8 cellular contexts compared by ENCODE assay signal in the genomic region with DNA sequence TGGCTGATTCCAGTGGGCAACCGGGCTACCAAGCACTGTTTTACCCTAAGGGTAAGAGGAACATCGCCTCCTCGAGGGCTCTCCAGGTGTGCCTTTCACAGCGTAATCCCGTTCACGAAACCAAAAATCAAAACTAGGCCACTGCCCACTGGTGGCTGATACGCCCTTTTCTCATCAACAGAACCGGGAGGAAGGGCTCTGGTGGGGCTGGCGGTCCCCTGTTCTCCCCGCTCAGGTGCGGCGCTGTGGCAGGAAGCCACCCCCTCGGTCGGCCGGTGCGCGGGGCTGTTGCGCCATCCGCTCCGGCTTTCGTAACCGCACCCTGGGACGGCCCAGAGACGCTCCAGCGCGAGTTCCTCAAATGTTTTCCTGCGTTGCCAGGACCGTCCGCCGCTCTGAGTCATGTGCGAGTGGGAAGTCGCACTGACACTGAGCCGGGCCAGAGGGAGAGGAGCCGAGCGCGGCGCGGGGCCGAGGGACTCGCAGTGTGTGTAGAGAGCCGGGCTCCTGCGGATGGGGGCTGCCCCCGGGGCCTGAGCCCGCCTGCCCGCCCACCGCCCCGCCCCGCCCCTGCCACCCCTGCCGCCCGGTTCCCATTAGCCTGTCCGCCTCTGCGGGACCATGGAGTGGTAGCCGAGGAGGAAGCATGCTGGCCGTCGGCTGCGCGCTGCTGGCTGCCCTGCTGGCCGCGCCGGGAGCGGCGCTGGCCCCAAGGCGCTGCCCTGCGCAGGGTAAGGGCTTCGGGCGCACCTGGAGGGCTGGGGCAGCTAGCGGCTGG. TPM values are rescaled to one million over a fixed set of nuclear protein-coding genes. Genes with fewer than 3 reads are reported as not detected.
DNase-seq lines count a peak whose midpoint lies in the region; ATAC-seq and TF ChIP-seq lines count a peak whose summit lies in the region.

A gene (plus strand): TSS at position 360 of the 778 bp plus-strand sequence. CDS start 287 bp downstream, at position 647.

- no peak within 1 kb of the TSS for H3K23ac ChIP-seq in trophoblast cell (ENCODE audit: low read length)

- H3K27ac ChIP-seq in HUES6 (ENCODE audit: low read depth, low read length) (no peak within 1 kb of the TSS), angular gyrus (ENCODE audit: low read depth, low read length) (peak within 1 kb of the TSS; percentile 83), trophoblast cell (ENCODE audit: low read depth, low read length) (no peak within 1 kb of the TSS), urinary bladder (ENCODE audit: low read depth) (peak within 1 kb of the TSS; percentile 86)

- intact Hi-C loops in left ventricle myocardium superior (cut with micrococcal nuclease) = no loop called here

- no peak within 1 kb of the TSS for H3K4ac ChIP-seq in trophoblast cell (ENCODE audit: low read depth, low read length)

- H3K4me1 ChIP-seq in HUES6 (ENCODE audit: control insufficient read depth, insufficient read depth, low read length) (peaks cover 33% of the 10 kb centered on the region), trophoblast cell (ENCODE audit: control insufficient read depth in 1 of 2, insufficient read depth in 2 of 2, low read length in 2 of 2) (peaks cover 7 to 14% of the 10 kb centered on the region in 2 experiments), urinary bladder (ENCODE audit: insufficient read depth) (no peaks in the 10 kb centered on the region)

- DNase-seq in AG09309 (ENCODE audit: low read depth) (peak; percentile 66), T follicular helper cell (ENCODE audit: low read depth) (peak; percentile 62), left ventricle myocardium superior (peak; percentile 95), trophoblast cell (peak; percentile 99 to 100)

- H4K8ac ChIP-seq in trophoblast cell (ENCODE audit: low read depth, low read length) = no peak within 1 kb of the TSS

- H3K9ac ChIP-seq in HUES6 (ENCODE audit: low read length) (peak within 1 kb of the TSS; percentile 70), trophoblast cell (ENCODE audit: low read length) (peak within 1 kb of the TSS; percentile 57)

- peak within 1 kb of the TSS; percentile 64 for H2AFZ ChIP-seq in trophoblast cell (ENCODE audit: insufficient read depth, low read length, poor library complexity)

- H3K9me3 ChIP-seq in HUES6 (ENCODE audit: control insufficient read depth, insufficient read depth, low read depth, low read length) = no peaks in the 10 kb centered on the region
- peaks cover 2% of the 10 kb centered on the region for H3K9me3 ChIP-seq in trophoblast cell (ENCODE audit: insufficient read depth, low read depth, low read length)

- H3K79me1 ChIP-seq in trophoblast cell (ENCODE audit: low read length) = peaks cover 3% of the 10 kb centered on the region

- no peak within 1 kb of the TSS for H2BK5ac ChIP-seq in trophoblast cell (ENCODE audit: low read depth, low read length, poor library complexity)

- no peak within 1 kb of the TSS for H2BK12ac ChIP-seq in trophoblast cell (ENCODE audit: low read length)

- H3K36me3 ChIP-seq in HUES6 (ENCODE audit: control insufficient read depth, insufficient read depth, low read length) = no peaks in the 10 kb centered on the region
- no peaks in the 10 kb centered on the region for H3K36me3 ChIP-seq in trophoblast cell (ENCODE audit: control insufficient read depth in 1 of 2, insufficient read depth in 2 of 2, low read length in 2 of 2)
- no peaks in the 10 kb centered on the region for H3K36me3 ChIP-seq in urinary bladder (ENCODE audit: insufficient read depth)

- H4K91ac ChIP-seq in trophoblast cell (ENCODE audit: low read depth, low read length) = no peak within 1 kb of the TSS

- H2BK120ac ChIP-seq in trophoblast cell (ENCODE audit: insufficient read depth, low read length, poor library complexity) = no peak within 1 kb of the TSS

- H3K14ac ChIP-seq in trophoblast cell (ENCODE audit: low read length) = no peak within 1 kb of the TSS

- H2AK5ac ChIP-seq in trophoblast cell (ENCODE audit: low read length) = no peak within 1 kb of the TSS

- H3K79me2 ChIP-seq in trophoblast cell (ENCODE audit: control insufficient read depth, insufficient read depth, low read length, poor library complexity) = no peaks in the 10 kb centered on the region

- peak; percentile 35 for ATAC-seq in GM18907 (IDR thresholded peaks at IDR 0.05; ENCODE audit: unreplicated experiment)
- peak; percentile 88 for ATAC-seq in left ventricle myocardium superior

- peak within 1 kb of the TSS; percentile 98 for H3K4me2 ChIP-seq in trophoblast cell (ENCODE audit: low read length)

- no peak within 1 kb of the TSS for H4K12ac ChIP-seq in trophoblast cell (ENCODE audit: low read depth, low read length)

- H3K4me3 ChIP-seq in AG09309 (ENCODE audit: control insufficient read depth, low read depth, low read length) (peak within 1 kb of the TSS; percentile 50), HUES6 (ENCODE audit: low read depth, low read length) (peak within 1 kb of the TSS; percentile 78), trophoblast cell (ENCODE audit: low read depth, low read length) (peak within 1 kb of the TSS; percentile 59), urinary bladder (ENCODE audit: low read depth, low read length) (peak within 1 kb of the TSS; percentile 45)

- H3K27me3 ChIP-seq in HUES6 (ENCODE audit: control insufficient read depth, insufficient read depth, low read length) (peaks cover 52% of the 10 kb centered on the region), trophoblast cell (ENCODE audit: insufficient read depth, low read length) (peaks cover 14% of the 10 kb centered on the region)

- no peak within 1 kb of the TSS for H3K18ac ChIP-seq in trophoblast cell (ENCODE audit: low read length)

- TF ChIP-seq CTCF in AG09309 (IDR thresholded peaks at IDR 0.05; ENCODE audit: control insufficient read depth, insufficient read depth, low read depth, low read length, missing control alignments) = peak; percentile 51

- no CpG with 5 or more reads among the region's 67 CpGs for WGBS in trophoblast cell (ENCODE audit: extremely low coverage, insufficient coverage, insufficient read length)
- under 1% methylated on average over 67 of the region's 67 CpGs for WGBS in urinary bladder

RNA-seq across cellular contexts. Expression of the gene that starts here (rescaled TPM):
- total RNA-seq in left ventricle myocardium superior (15.3 TPM), urinary bladder (8.1 TPM)
- polyA plus RNA-seq in trophoblast cell (2013) = 0.29 and 0.42 TPM in 2 replicates
- 6.5 TPM for polyA plus RNA-seq in urinary bladder

Comparison
In these comparisons a context has a peak if more than half of its experiments do, and no peak if none do; other contexts are left out.
1. H3K27ac ChIP-seq: peak in angular gyrus (single experiment) and urinary bladder (single experiment); none in HUES6 (single experiment) and trophoblast cell (single experiment).
2. Peak in every context shown above with its lines, with median percentiles within 50 percentile points of each other: DNase-seq and H3K4me3 ChIP-seq.